In genomic region chr13:43058318-43058674, GRCh38 we compare ENCODE assay signal across 8 cellular contexts. TPM values are rescaled to one million over a fixed set of nuclear protein-coding genes. Genes with fewer than 3 reads are reported as not detected.
DNase-seq lines count a peak whose midpoint lies in the region; ATAC-seq and TF ChIP-seq lines count a peak whose summit lies in the region.

No MANE protein-coding gene starts in this region.

- no peak overlapping the region for H3K23ac ChIP-seq in H9 (ENCODE audit: insufficient read length, low read depth, low read length)

- H2AFZ ChIP-seq in H9 (ENCODE audit: low read length) (no peak overlapping the region), fibroblast of lung (ENCODE audit: low read length) (peak overlapping the region; percentile 13)

- H3K4me3 Mint-ChIP-seq in H9: no peak overlapping the region
- H3K4me3 Mint-ChIP-seq in stimulated activated memory B cell treated with anti-CD40 and anti-IgM and Interleukin-4, amounts not matched to agents 10 μg/mL and 1 μg/mL and 100 μg/mL, for 72 hours: no peak overlapping the region

- peaks cover 4% of the 10 kb centered on the region for H3K27me3 Mint-ChIP-seq in H9 (ENCODE audit: low read depth)
- H3K27me3 Mint-ChIP-seq in stimulated activated memory B cell treated with anti-CD40 and anti-IgM and Interleukin-4, amounts not matched to agents 10 μg/mL and 1 μg/mL and 100 μg/mL, for 72 hours: no peaks in the 10 kb centered on the region

- no peak overlapping the region for H3K14ac ChIP-seq in H9 (ENCODE audit: insufficient read depth, low read length)

- no peak overlapping the region for H2BK15ac ChIP-seq in H9 (ENCODE audit: low read depth, low read length)

- H3T11ph ChIP-seq in H9 (ENCODE audit: low read length): no peak overlapping the region

- no peak overlapping the region for H2BK12ac ChIP-seq in H9 (ENCODE audit: insufficient read length, low read depth, low read length)

- WGBS in H9 (ENCODE audit: extremely low coverage, insufficient read length, low lambda C conversion rate): no CpG with 5 or more reads among the region's 1 CpG

- H3K36me3 ChIP-seq in SK-N-MC (ENCODE audit: insufficient read depth, low read length): no peaks in the 10 kb centered on the region
- no peaks in the 10 kb centered on the region for H3K36me3 ChIP-seq in fibroblast of lung (ENCODE audit: control insufficient read depth, insufficient read depth, low read length)

- H4K20me1 ChIP-seq in H9 (ENCODE audit: control insufficient read depth, insufficient read depth, insufficient read length) (no peaks in the 10 kb centered on the region), fibroblast of lung (ENCODE audit: control insufficient read depth, extremely low read depth, insufficient read depth, low read length) (no peaks in the 10 kb centered on the region)

- no peak overlapping the region for H2BK120ac ChIP-seq in H9 (ENCODE audit: low read depth, low read length, poor library complexity, severe bottlenecking)

- H2BK5ac ChIP-seq in H9 (ENCODE audit: insufficient read length, low read length): no peak overlapping the region

- H4K8ac ChIP-seq in H9 (replicated peaks; ENCODE audit: insufficient read length, low read depth, low read length): no peak overlapping the region

- peak overlapping the region; percentile 6 for H2BK20ac ChIP-seq in H9 (ENCODE audit: low read depth, low read length, poor library complexity, severe bottlenecking)

- H3K4me1 Mint-ChIP-seq in H9: peaks cover 55% of the 10 kb centered on the region in 2 experiments
- peaks cover 15% of the 10 kb centered on the region for H3K4me1 Mint-ChIP-seq in stimulated activated memory B cell treated with anti-CD40 and anti-IgM and Interleukin-4, amounts not matched to agents 10 μg/mL and 1 μg/mL and 100 μg/mL, for 72 hours

- H3K27me3 ChIP-seq in H9 (ENCODE audit: insufficient read depth, low read length) (no peaks in the 10 kb centered on the region), fibroblast of lung (ENCODE audit: control insufficient read depth, insufficient read depth, low read length) (no peaks in the 10 kb centered on the region)

- peak overlapping the region in 1 of 3 experiments; percentile 76; a peak in 2 of 7 replicates for H3K27ac Mint-ChIP-seq in H9
- H3K27ac Mint-ChIP-seq in stimulated activated memory B cell treated with anti-CD40 and anti-IgM and Interleukin-4, amounts not matched to agents 10 μg/mL and 1 μg/mL and 100 μg/mL, for 72 hours: peak overlapping the region; percentile 63

- H3K9me3 ChIP-seq in H9 (ENCODE audit: control insufficient read depth, low read depth, low read length) (no peaks in the 10 kb centered on the region), SK-N-MC (ENCODE audit: low read depth, low read length) (no peaks in the 10 kb centered on the region), fibroblast of lung (ENCODE audit: control insufficient read depth, insufficient read depth, low read depth, low read length) (no peaks in the 10 kb centered on the region)

- no peak overlapping the region; the same call in 1 of the 2 replicates for H3K4ac ChIP-seq in H9 (ENCODE audit: low read depth, low read length)

- H3K9me3 Mint-ChIP-seq in H9: peaks cover 0 to 6% of the 10 kb centered on the region in 2 experiments; a peak in 4 of 5 replicates
- H3K9me3 Mint-ChIP-seq in stimulated activated memory B cell treated with anti-CD40 and anti-IgM and Interleukin-4, amounts not matched to agents 10 μg/mL and 1 μg/mL and 100 μg/mL, for 72 hours: no peaks in the 10 kb centered on the region

- no peak overlapping the region for H3K18ac ChIP-seq in H9 (ENCODE audit: insufficient read length, low read depth, low read length)

- DNase-seq in AG10803 (ENCODE audit: low read depth) (peak; percentile 75), H9 (peak; percentile 45), SK-N-MC (ENCODE audit: low read depth, low spot score) (peak; percentile 66), fibroblast of lung (ENCODE audit: low read depth in 2 of 2) (peak; percentile 39 to 69), OCI-M2 (lab: John Stamatoyannopoulos, UW; ENCODE audit: unreplicated experiment) (no peak)

- H3K79me2 ChIP-seq in H9 (ENCODE audit: insufficient read depth, low read length): no peaks in the 10 kb centered on the region; the same call in 1 of the 2 replicates
- peaks cover 32% of the 10 kb centered on the region for H3K79me2 ChIP-seq in fibroblast of lung (ENCODE audit: control insufficient read depth, insufficient read depth, low read length)

- H3K4me1 ChIP-seq in H9 (ENCODE audit: insufficient read depth, low read length) (peaks cover 11% of the 10 kb centered on the region; the same call in 1 of the 2 replicates), fibroblast of lung (ENCODE audit: control insufficient read depth, extremely low read depth, insufficient read depth, low read length) (peaks cover 11% of the 10 kb centered on the region)

- no peak overlapping the region for H4K91ac ChIP-seq in H9 (ENCODE audit: insufficient read length, low read depth, low read length)

- H3K36me3 Mint-ChIP-seq in H9 (ENCODE audit: insufficient read depth in 1 of 3, low read depth in 3 of 3): peaks cover 7 to 15% (median 11%) of the 10 kb centered on the region in 3 experiments
- peaks cover 19% of the 10 kb centered on the region for H3K36me3 Mint-ChIP-seq in stimulated activated memory B cell treated with anti-CD40 and anti-IgM and Interleukin-4, amounts not matched to agents 10 μg/mL and 1 μg/mL and 100 μg/mL, for 72 hours

- peaks cover 3% of the 10 kb centered on the region for H3K23me2 ChIP-seq in H9 (ENCODE audit: insufficient read length, low read depth, low read length, poor library complexity, severe bottlenecking)

- no peaks in the 10 kb centered on the region for H3K79me1 ChIP-seq in H9 (ENCODE audit: insufficient read depth, low read depth, low read length, poor library complexity, severe bottlenecking)

- H3K56ac ChIP-seq in H9 (ENCODE audit: insufficient read length, low read depth, low read length): no peak overlapping the region

- peak; percentile 66 for ATAC-seq in stimulated activated memory B cell treated with anti-CD40 and anti-IgM and Interleukin-4, amounts not matched to agents 10 μg/mL and 1 μg/mL and 100 μg/mL, for 72 hours
- ATAC-seq in GM21360 (IDR thresholded peaks at IDR 0.05; ENCODE audit: unreplicated experiment): no peak
- ATAC-seq in HG02981 (IDR thresholded peaks at IDR 0.05; ENCODE audit: unreplicated experiment): no peak

- H3K4me2 ChIP-seq in H9 (ENCODE audit: insufficient read depth, insufficient read length, low read length) (no peak overlapping the region), fibroblast of lung (ENCODE audit: extremely low read depth, insufficient read depth, low read length) (peak overlapping the region; percentile 5)

- H4K5ac ChIP-seq in H9 (ENCODE audit: insufficient read length, low read depth, low read length): no peak overlapping the region

- H3K4me3 ChIP-seq in AG10803 (ENCODE audit: low read length) (no peak overlapping the region), SK-N-MC (peak overlapping the region; percentile 23; the same call in 1 of the 2 replicates), fibroblast of lung (replicated peaks in 1 of 4; ENCODE audit: control extremely low read depth in 1 of 4, insufficient read depth in 1 of 4, low read depth in 3 of 4, low read length in 4 of 4) (peak overlapping the region in 1 of 4 experiments; percentile 3)

- TF ChIP-seq CTCF in AG10803 (conservative IDR thresholded peaks at IDR 0.05; ENCODE audit: low read length) (no peak), H9 (conservative IDR thresholded peaks at IDR 0.05) (no peak), fibroblast of lung (conservative IDR thresholded peaks at IDR 0.05 in 1 of 2, IDR thresholded peaks at IDR 0.05 in 1 of 2; ENCODE audit: low read depth in 1 of 2, low read length in 2 of 2) (no peak)

- no peak overlapping the region for H3K9ac ChIP-seq in H9 (ENCODE audit: extremely low read depth, insufficient read length, low read length)
- H3K9ac ChIP-seq in SK-N-MC (ENCODE audit: insufficient read length): no peak overlapping the region
- H3K9ac ChIP-seq in fibroblast of lung (ENCODE audit: insufficient read depth, low read length): no peak overlapping the region

- H3K27ac ChIP-seq in H9 (ENCODE audit: insufficient read length, low read depth, low read length): no peak overlapping the region
- no peak overlapping the region; the same call in 1 of the 2 replicates for H3K27ac ChIP-seq in SK-N-MC
- peak overlapping the region; percentile 27 for H3K27ac ChIP-seq in fibroblast of lung (ENCODE audit: insufficient read depth, low read length)

- no peak overlapping the region for H2AK5ac ChIP-seq in H9 (ENCODE audit: insufficient read length, low read length)

RNA-seq across cellular contexts. Expression of gene DNAJC15, which starts 34.9 kb away (rescaled TPM):
- total RNA-seq in H9 (2021) (12.2 and 13.4 TPM in 2 replicates), fibroblast of lung (6.2 and 18.5 TPM in 2 replicates)
- 33.6 and 34.6 TPM in 2 replicates for polyA plus RNA-seq in fibroblast of lung
- polyA plus RNA-seq in fibroblast of lung (2012): 27.0 and 30.3 TPM in 2 replicates
- polyA minus RNA-seq in fibroblast of lung (ENCODE audit: low replicate concordance): 15.3 and 21.2 TPM in 2 replicates
